In the genomic region with DNA sequence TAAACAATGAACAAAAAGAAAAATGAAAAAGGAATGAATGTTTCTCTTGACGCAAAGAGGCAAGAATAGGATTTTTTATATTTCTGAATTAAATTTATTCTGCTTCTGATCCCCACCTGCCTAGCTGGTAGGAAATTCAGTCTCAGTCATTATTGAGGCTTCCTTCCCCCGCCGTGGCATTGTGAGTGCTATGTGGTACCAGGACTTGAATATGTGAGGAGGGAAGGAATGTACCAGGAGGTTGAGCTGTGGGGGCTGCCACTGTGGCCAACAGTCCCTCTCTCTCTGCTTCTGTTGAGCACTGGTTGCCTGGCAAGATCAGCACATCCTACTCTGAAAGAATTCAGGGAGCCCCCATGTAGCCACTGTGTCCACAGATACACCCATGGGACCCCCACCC, we compare ENCODE assay signal across 14 cellular contexts.
DNase-seq lines count a peak whose midpoint lies in the region; ATAC-seq and TF ChIP-seq lines count a peak whose summit lies in the region.
"Had no signal": no experiment of that assay in that cellular context is flagged by ENCODE, and none has a peak within 500 bp of the region (broad histone marks: within the 10 kb centered on the region; RNA-seq: fewer than 3 reads in every experiment).

No MANE protein-coding gene starts in this region.

- peak overlapping the region in 2 of 3 donors; percentile 47 to 55 for H3K9ac ChIP-seq in skeletal muscle tissue (ENCODE audit: low read depth in 1 of 3, low read length in 3 of 3)

- H3K36me3 Mint-ChIP-seq in activated T-cell treated with anti-CD3 and anti-CD28 coated beads, Interleukin-2, amount 50 U/mL, for 24 hours (ENCODE audit: low read depth) = peaks cover 2% of the 10 kb centered on the region
- H3K36me3 Mint-ChIP-seq in activated T-cell treated with anti-CD3 and anti-CD28 coated beads, Interleukin-2, amount 50 U/mL, for 4 hours (ENCODE audit: insufficient read depth) = peaks cover 1% of the 10 kb centered on the region
- H3K36me3 Mint-ChIP-seq: immature natural killer cell had no signal

- no peaks in the 10 kb centered on the region for H3K27me3 Mint-ChIP-seq in activated T-cell treated with anti-CD3 and anti-CD28 coated beads, Interleukin-2, amount 50 U/mL, for 24 hours
- H3K27me3 Mint-ChIP-seq in activated T-cell treated with anti-CD3 and anti-CD28 coated beads, Interleukin-2, amount 50 U/mL, for 4 hours (ENCODE audit: low read depth) = no peaks in the 10 kb centered on the region

- WGBS in transverse colon (ENCODE audit: low coverage in 1 of 2), 2 donors = 63 to 96% methylated on average over 1 to 3 of the region's 3 CpGs

- H3K27ac Mint-ChIP-seq in activated T-cell treated with anti-CD3 and anti-CD28 coated beads, Interleukin-2, amount 50 U/mL, for 24 hours = peak overlapping the region; percentile 100

- TF ChIP-seq POLR2A in transverse colon (IDR thresholded peaks at IDR 0.05) = no peak

- peak overlapping the region; percentile 65 for H3K4me3 Mint-ChIP-seq in activated T-cell treated with anti-CD3 and anti-CD28 coated beads, Interleukin-2, amount 50 U/mL, for 24 hours
- H3K4me3 Mint-ChIP-seq in activated T-cell treated with anti-CD3 and anti-CD28 coated beads, Interleukin-2, amount 50 U/mL, for 4 hours = no peak overlapping the region

- intact Hi-C loops in transverse colon (cut with DNase I; ENCODE audit: low total_unique reads) = no loop called here

- TF ChIP-seq EP300 in transverse colon (IDR thresholded peaks at IDR 0.05; ENCODE audit: low read depth) = no peak

- H3K36me3 ChIP-seq in skeletal muscle tissue (ENCODE audit: control insufficient read depth in 3 of 3, insufficient read depth in 3 of 3, low read length in 3 of 3) (no peaks in the 10 kb centered on the region), transverse colon (no peaks in the 10 kb centered on the region)
- H3K36me3 ChIP-seq: cardiac muscle cell had no signal

- no peaks in the 10 kb centered on the region for H3K27me3 ChIP-seq in skeletal muscle tissue (ENCODE audit: control insufficient read depth in 3 of 3, insufficient read depth in 3 of 3, low read length in 3 of 3)
- H3K27me3 ChIP-seq in transverse colon = no peaks in the 10 kb centered on the region
- H3K27me3 ChIP-seq: cardiac muscle cell had no signal

- peaks cover 74% of the 10 kb centered on the region for H3K4me1 Mint-ChIP-seq in activated T-cell treated with anti-CD3 and anti-CD28 coated beads, Interleukin-2, amount 50 U/mL, for 24 hours (ENCODE audit: low read depth)
- peaks cover 61% of the 10 kb centered on the region for H3K4me1 Mint-ChIP-seq in activated T-cell treated with anti-CD3 and anti-CD28 coated beads, Interleukin-2, amount 50 U/mL, for 4 hours (ENCODE audit: low read depth)

- H3K4me3 ChIP-seq in skeletal muscle tissue (ENCODE audit: low read length in 3 of 3) (no peak overlapping the region), transverse colon (no peak overlapping the region)
- H3K4me3 ChIP-seq: cardiac muscle cell had no signal

- TF ChIP-seq CTCF in transverse colon (IDR thresholded peaks at IDR 0.05) = no peak

- peak overlapping the region; percentile 70 for H3K27ac ChIP-seq in epithelial cell of prostate
- peak overlapping the region; percentile 69 for H3K27ac ChIP-seq in skeletal muscle tissue (ENCODE audit: low read depth, low read length)
- H3K27ac ChIP-seq in transverse colon = no peak overlapping the region
- no peak overlapping the region for H3K27ac ChIP-seq in caudate nucleus (ENCODE audit: low read depth, low read length)
- H3K27ac ChIP-seq: cardiac muscle cell had no signal

- no peaks in the 10 kb centered on the region for H3K9me3 ChIP-seq in skeletal muscle tissue (ENCODE audit: control insufficient read depth in 3 of 3, low read length in 3 of 3)
- H3K9me3 ChIP-seq in transverse colon = no peaks in the 10 kb centered on the region

- DNase-seq in activated T-cell treated with anti-CD3 and anti-CD28 coated beads, Interleukin-2, amount 50 U/mL, for 24 hours = no peak
- no peak for DNase-seq in activated T-cell treated with anti-CD3 and anti-CD28 coated beads, Interleukin-2, amount 50 U/mL, for 4 hours
- DNase-seq in RPMI7951 (ENCODE audit: low read depth) (peak; percentile 31), epithelial cell of prostate (ENCODE audit: low read depth, low spot score) (no peak), transverse colon (no peak), ureter (ENCODE audit: low spot score) (no peak), caudate nucleus (lab: John Stamatoyannopoulos, UW) (no peak)
- DNase-seq: activated CD8-positive, alpha-beta memory T cell treated with anti-CD3 and anti-CD28 coated beads, Interleukin-2, amount 50 U/mL, for 48 hours; GDM1; NCI-H1048; NCI-H524 treated with DMSO at 0.1 percent for 48 hours had no signal

- ATAC-seq in activated T-cell treated with anti-CD3 and anti-CD28 coated beads, Interleukin-2, amount 50 U/mL, for 4 hours = no peak

- no peaks in the 10 kb centered on the region for H3K9me3 Mint-ChIP-seq in activated T-cell treated with anti-CD3 and anti-CD28 coated beads, Interleukin-2, amount 50 U/mL, for 24 hours
- no peaks in the 10 kb centered on the region for H3K9me3 Mint-ChIP-seq in activated T-cell treated with anti-CD3 and anti-CD28 coated beads, Interleukin-2, amount 50 U/mL, for 4 hours
- H3K9me3 Mint-ChIP-seq: immature natural killer cell had no signal

- in situ Hi-C loops in transverse colon (cut with MboI; ENCODE audit: low pct_ligation_motif_present in 1 of 4, low pct_unique_long_range_greater_than_20kb in 1 of 4, low sequenced_read_pairs in 3 of 4) = no loop called here

- H3K4me1 ChIP-seq in skeletal muscle tissue (ENCODE audit: control insufficient read depth in 3 of 3, insufficient read depth in 3 of 3, low read length in 3 of 3) (peaks cover 23 to 33% (median 25%) of the 10 kb centered on the region in 3 donors), transverse colon (peaks cover 0 to 31% (median 0%) of the 10 kb centered on the region in 4 donors)

Comparison
In these comparisons a context has a peak if more than half of its experiments do, and no peak if none do; other contexts are left out.
1. H3K27ac ChIP-seq: peak in epithelial cell of prostate (single experiment) and skeletal muscle tissue (single experiment); none in transverse colon (0 of 4) and caudate nucleus (single experiment).